In the genomic region with DNA sequence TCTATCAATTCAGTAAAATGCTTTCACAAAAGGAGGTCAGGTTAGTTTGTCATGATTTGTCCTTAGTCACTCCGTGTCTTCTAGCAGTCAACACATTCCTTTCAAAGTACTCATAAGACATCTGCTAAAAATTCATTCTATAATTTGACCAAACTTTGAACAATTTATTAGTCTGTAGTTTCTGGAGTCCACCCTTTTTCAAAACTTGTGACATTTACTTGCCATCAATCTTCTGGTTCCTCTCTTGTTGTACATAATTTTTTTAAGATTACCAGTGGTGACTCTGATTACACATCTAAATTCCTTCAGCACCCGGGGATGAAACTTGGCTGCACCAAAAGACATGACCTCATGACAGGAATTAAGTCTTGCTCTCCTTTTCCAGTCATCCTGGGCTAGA, we compare ENCODE assay signal across 14 cellular contexts.
DNase-seq lines count a peak whose midpoint lies in the region; ATAC-seq and TF ChIP-seq lines count a peak whose summit lies in the region.
"Had no signal": no experiment of that assay in that cellular context is flagged by ENCODE, and none has a peak within 500 bp of the region (broad histone marks: within the 10 kb centered on the region; RNA-seq: fewer than 3 reads in every experiment).

No MANE protein-coding gene starts in this region.

- peaks cover 4% of the 10 kb centered on the region for H3K9me3 Mint-ChIP-seq in type B pancreatic cell

- ATAC-seq in GM21423 (IDR thresholded peaks at IDR 0.05; ENCODE audit: unreplicated experiment) (no peak), GM19455 (IDR thresholded peaks at IDR 0.05; ENCODE audit: unreplicated experiment) (no peak)
- ATAC-seq: naive thymus-derived CD4-positive, alpha-beta T cell had no signal

- H3K36me3 ChIP-seq in brain microvascular endothelial cell (replicated peaks): no peaks in the 10 kb centered on the region

- peak; percentile 22 for DNase-seq in HS-5 (ENCODE audit: low read depth)
- DNase-seq in brain microvascular endothelial cell: peak; percentile 48
- DNase-seq in kidney glomerular epithelial cell (lab: John Stamatoyannopoulos, UW): peak; percentile 38
- DNase-seq in type B pancreatic cell (ENCODE audit: extremely low spot score, unreplicated experiment): no peak
- DNase-seq in HK-2 (ENCODE audit: unreplicated experiment): no peak
- DNase-seq: activated gamma-delta T cell; effector CD4-positive, alpha-beta T cell; GOT3; naive thymus-derived CD4-positive, alpha-beta T cell; NCI-H446; OCI-M1 had no signal

- peak overlapping the region; percentile 73 for H3K27ac Mint-ChIP-seq in type B pancreatic cell
- H3K27ac Mint-ChIP-seq: naive thymus-derived CD4-positive, alpha-beta T cell had no signal

- no peaks in the 10 kb centered on the region for H3K27me3 ChIP-seq in brain microvascular endothelial cell (replicated peaks)

- TF ChIP-seq CTCF in brain microvascular endothelial cell (IDR thresholded peaks at IDR 0.05; ENCODE audit: low read depth, low read length, missing control alignments) (no peak), type B pancreatic cell (conservative IDR thresholded peaks at IDR 0.05) (no peak)

- no peaks in the 10 kb centered on the region for H3K27me3 Mint-ChIP-seq in type B pancreatic cell

- peaks cover 7% of the 10 kb centered on the region for H3K4me1 Mint-ChIP-seq in type B pancreatic cell (ENCODE audit: unreplicated experiment)
- H3K4me1 Mint-ChIP-seq: naive thymus-derived CD4-positive, alpha-beta T cell had no signal

- peak overlapping the region; percentile 12 for H3K4me3 Mint-ChIP-seq in type B pancreatic cell
- H3K4me3 Mint-ChIP-seq: naive thymus-derived CD4-positive, alpha-beta T cell had no signal

- H3K36me3 Mint-ChIP-seq in type B pancreatic cell: no peaks in the 10 kb centered on the region

- H3K27ac ChIP-seq in brain microvascular endothelial cell: no peak overlapping the region
- H3K27ac ChIP-seq: KMS-11 had no signal

- in situ Hi-C loops in brain microvascular endothelial cell (cut with HindIII; ENCODE audit: low pct_ligation_motif_present, low sequenced_read_pairs): no loop called here

- no peak overlapping the region for H3K4me3 ChIP-seq in brain microvascular endothelial cell (ENCODE audit: low read depth, low read length)

Comparison
In these comparisons a context has a peak if more than half of its experiments do, and no peak if none do; other contexts are left out.
1. DNase-seq: peak in HS-5 (single experiment), brain microvascular endothelial cell (single experiment) and kidney glomerular epithelial cell (single experiment); none in type B pancreatic cell (single experiment) and HK-2 (single experiment).